ENCODE assay signal across 8 cellular contexts in the genomic region with DNA sequence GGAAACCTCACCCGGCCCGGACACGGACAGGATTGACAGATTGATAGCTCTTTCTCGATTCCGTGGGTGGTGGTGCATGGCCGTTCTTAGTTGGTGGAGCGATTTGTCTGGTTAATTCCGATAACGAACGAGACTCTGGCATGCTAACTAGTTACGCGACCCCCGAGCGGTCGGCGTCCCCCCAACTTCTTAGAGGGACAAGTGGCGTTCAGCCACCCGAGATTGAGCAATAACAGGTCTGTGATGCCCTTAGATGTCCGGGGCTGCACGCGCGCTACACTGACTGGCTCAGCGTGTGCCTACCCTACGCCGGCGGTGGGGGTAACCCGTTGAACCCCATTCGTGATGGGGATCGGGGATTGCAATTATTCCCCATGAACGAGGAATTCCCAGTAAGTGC.
A peak's percentile ranks its signal among the peaks of the same experiment; 100 is the strongest.
DNase-seq lines count a peak whose midpoint lies in the region; ATAC-seq and TF ChIP-seq lines count a peak whose summit lies in the region.
"Not testable (repeated sequence)": the region's sequence is repeated elsewhere in the genome, so short reads cannot be mapped to it uniquely, and the experiment has no call there.

No MANE protein-coding gene starts in this region.

- H3K4me3 ChIP-seq in CD8-positive, alpha-beta memory T cell (ENCODE audit: low read length); colonic mucosa; spleen: not testable (repeated sequence)

- WGBS in spleen, 5 donors: 28% methylated on average over 9 of the region's 30 CpGs; no CpG with 5 or more reads in 4 of the 5 donors

- not testable (repeated sequence) for H3K4me1 ChIP-seq in CD8-positive, alpha-beta memory T cell (ENCODE audit: insufficient read depth, low read length); colonic mucosa; spleen

- H3K4me3 Mint-ChIP-seq in CD8-positive, alpha-beta memory T cell; activated CD4-positive, alpha-beta T cell treated with anti-CD3 and anti-CD28 coated beads for 36 hours; activated T-helper 2 cell treated with anti-CD3 and anti-CD28 coated beads, Interferon-gamma antibody, Interleukin-2, Interleukin-4, amounts not matched to agents 10 μg/mL and 5 μg/mL and 100 μg/mL, durations not matched to agents 14 hours and 24 hours and 36 hours (ENCODE audit: low read depth); stimulated activated naive CD8-positive, alpha-beta T cell treated with anti-CD3 and anti-CD28 coated beads, Interleukin-15, amount 100 ng/mL, for 72 hours: not testable (repeated sequence)

- H3K27me3 ChIP-seq in CD8-positive, alpha-beta memory T cell (ENCODE audit: insufficient read depth, low read length, poor library complexity, severe bottlenecking); colonic mucosa; spleen (replicated peaks in 1 of 7): not testable (repeated sequence)

- intact Hi-C loops in activated CD4-positive, alpha-beta T cell treated with anti-CD3 and anti-CD28 coated beads for 36 hours (cut with DNase I, micrococcal nuclease); activated T-helper 2 cell treated with anti-CD3 and anti-CD28 coated beads, Interferon-gamma antibody, Interleukin-2, Interleukin-4, amounts not matched to agents 10 μg/mL and 5 μg/mL and 100 μg/mL, durations not matched to agents 14 hours and 24 hours and 36 hours (cut with micrococcal nuclease); colonic mucosa (cut with DNase I); spleen (cut with DNase I; ENCODE audit: low total_unique reads): not testable (repeated sequence)

- not testable (repeated sequence) for TF ChIP-seq CTCF in colonic mucosa (IDR thresholded peaks at IDR 0.05); spleen (IDR thresholded peaks at IDR 0.05 in 8 of 11, conservative IDR thresholded peaks at IDR 0.05 in 3 of 11)

- H3K27me3 Mint-ChIP-seq in CD8-positive, alpha-beta memory T cell; activated CD4-positive, alpha-beta T cell treated with anti-CD3 and anti-CD28 coated beads for 36 hours; activated T-helper 2 cell treated with anti-CD3 and anti-CD28 coated beads, Interferon-gamma antibody, Interleukin-2, Interleukin-4, amounts not matched to agents 10 μg/mL and 5 μg/mL and 100 μg/mL, durations not matched to agents 14 hours and 24 hours and 36 hours (ENCODE audit: low read depth); stimulated activated naive CD8-positive, alpha-beta T cell treated with anti-CD3 and anti-CD28 coated beads, Interleukin-15, amount 100 ng/mL, for 72 hours: not testable (repeated sequence)

- POLR2A ChIA-PET in CD8-positive, alpha-beta memory T cell (lab: Charles Lee); activated CD4-positive, alpha-beta T cell treated with anti-CD3 and anti-CD28 coated beads for 36 hours (lab: Charles Lee): not testable (repeated sequence)

- not testable (repeated sequence) for H3K4me1 Mint-ChIP-seq in CD8-positive, alpha-beta memory T cell; activated CD4-positive, alpha-beta T cell treated with anti-CD3 and anti-CD28 coated beads for 36 hours; activated T-helper 2 cell treated with anti-CD3 and anti-CD28 coated beads, Interferon-gamma antibody, Interleukin-2, Interleukin-4, amounts not matched to agents 10 μg/mL and 5 μg/mL and 100 μg/mL, durations not matched to agents 14 hours and 24 hours and 36 hours (ENCODE audit: low read depth); stimulated activated naive CD8-positive, alpha-beta T cell treated with anti-CD3 and anti-CD28 coated beads, Interleukin-15, amount 100 ng/mL, for 72 hours

- not testable (repeated sequence) for H3K36me3 ChIP-seq in CD8-positive, alpha-beta memory T cell (ENCODE audit: insufficient read depth, low read length); colonic mucosa; spleen

- CTCF ChIA-PET in CD8-positive, alpha-beta memory T cell (lab: Charles Lee); activated CD4-positive, alpha-beta T cell treated with anti-CD3 and anti-CD28 coated beads for 36 hours (lab: Charles Lee): not testable (repeated sequence)

- not testable (repeated sequence) for H3K27ac Mint-ChIP-seq in CD8-positive, alpha-beta memory T cell; activated CD4-positive, alpha-beta T cell treated with anti-CD3 and anti-CD28 coated beads for 36 hours; activated T-helper 2 cell treated with anti-CD3 and anti-CD28 coated beads, Interferon-gamma antibody, Interleukin-2, Interleukin-4, amounts not matched to agents 10 μg/mL and 5 μg/mL and 100 μg/mL, durations not matched to agents 14 hours and 24 hours and 36 hours; stimulated activated naive CD8-positive, alpha-beta T cell treated with anti-CD3 and anti-CD28 coated beads, Interleukin-15, amount 100 ng/mL, for 72 hours

- not testable (repeated sequence) for TF ChIP-seq POLR2A in spleen (IDR thresholded peaks at IDR 0.05)

- not testable (repeated sequence) for ATAC-seq in activated CD4-positive, alpha-beta T cell treated with anti-CD3 and anti-CD28 coated beads for 36 hours; stimulated activated naive CD8-positive, alpha-beta T cell treated with anti-CD3 and anti-CD28 coated beads, Interleukin-15, amount 100 ng/mL, for 72 hours

- H3K9me3 Mint-ChIP-seq in CD8-positive, alpha-beta memory T cell; activated CD4-positive, alpha-beta T cell treated with anti-CD3 and anti-CD28 coated beads for 36 hours (ENCODE audit: low read depth); activated T-helper 2 cell treated with anti-CD3 and anti-CD28 coated beads, Interferon-gamma antibody, Interleukin-2, Interleukin-4, amounts not matched to agents 10 μg/mL and 5 μg/mL and 100 μg/mL, durations not matched to agents 14 hours and 24 hours and 36 hours; stimulated activated naive CD8-positive, alpha-beta T cell treated with anti-CD3 and anti-CD28 coated beads, Interleukin-15, amount 100 ng/mL, for 72 hours: not testable (repeated sequence)

- not testable (repeated sequence) for H3K36me3 Mint-ChIP-seq in CD8-positive, alpha-beta memory T cell; activated CD4-positive, alpha-beta T cell treated with anti-CD3 and anti-CD28 coated beads for 36 hours (ENCODE audit: low read depth); activated T-helper 2 cell treated with anti-CD3 and anti-CD28 coated beads, Interferon-gamma antibody, Interleukin-2, Interleukin-4, amounts not matched to agents 10 μg/mL and 5 μg/mL and 100 μg/mL, durations not matched to agents 14 hours and 24 hours and 36 hours (ENCODE audit: low read depth)

- not testable (repeated sequence) for H3K27ac ChIP-seq in CD8-positive, alpha-beta memory T cell (ENCODE audit: low read depth, low read length); colonic mucosa; spleen

- not testable (repeated sequence) for H3K9me3 ChIP-seq in CD8-positive, alpha-beta memory T cell (ENCODE audit: low read length); colonic mucosa; spleen

- H3K9ac ChIP-seq in colonic mucosa (ENCODE audit: low read depth in 2 of 2, low read length in 2 of 2): not testable (repeated sequence)

- peak in 4 of 5 donors; percentile 4 to 43 (median 23) for DNase-seq in CD8-positive, alpha-beta memory T cell
- peak; percentile 20 for DNase-seq in activated CD4-positive, alpha-beta T cell treated with anti-CD3 and anti-CD28 coated beads for 36 hours
- DNase-seq in activated CD8-positive, alpha-beta memory T cell treated with anti-CD3 and anti-CD28 coated beads, Interleukin-2, amount 50 U/mL, for 4 hours: peak; percentile 17
- peak; percentile 7 for DNase-seq in activated T-helper 2 cell treated with anti-CD3 and anti-CD28 coated beads, Interferon-gamma antibody, Interleukin-2, Interleukin-4, amounts not matched to agents 10 μg/mL and 5 μg/mL and 100 μg/mL, durations not matched to agents 14 hours and 24 hours and 36 hours (ENCODE audit: low spot score)
- DNase-seq in colonic mucosa (peak; percentile 16), mucosa of gallbladder (ENCODE audit: low spot score) (peak; percentile 10), spleen (peak; percentile 11)
- DNase-seq in stimulated activated naive CD8-positive, alpha-beta T cell treated with anti-CD3 and anti-CD28 coated beads, Interleukin-15, amount 100 ng/mL, for 72 hours: peak; percentile 44 to 46
